Comparison of ENCODE assay signal across 27 cellular contexts in genomic region chr10:6226216-6226615, GRCh38. TPM values are rescaled to one million over a fixed set of nuclear protein-coding genes. Genes with fewer than 3 reads are reported as not detected.
DNase-seq lines count a peak whose midpoint lies in the region; ATAC-seq, FAIRE-seq and TF ChIP-seq lines count a peak whose summit lies in the region.
"Had no signal": no experiment of that assay in that cellular context is flagged by ENCODE, and none has a peak within 500 bp of the region (broad histone marks: within the 10 kb centered on the region; RNA-seq: fewer than 3 reads in every experiment).

No MANE protein-coding gene starts in this region.

- no peak overlapping the region for H2BK12ac ChIP-seq in H1 (ENCODE audit: low read depth, low read length)

- no peaks in the 10 kb centered on the region for H3K4me1 ChIP-seq in HEK293 (ENCODE audit: control insufficient read depth, insufficient read depth, low read length)
- H3K4me1 ChIP-seq in H1 (replicated peaks in 1 of 4; ENCODE audit: control insufficient read depth in 3 of 4, insufficient read depth in 4 of 4, low read length in 3 of 4) = no peaks in the 10 kb centered on the region
- no peaks in the 10 kb centered on the region for H3K4me1 ChIP-seq in small intestine (ENCODE audit: control insufficient read depth in 2 of 2, insufficient read depth in 1 of 2, low read depth in 1 of 2, low read length in 1 of 2)
- H3K4me1 ChIP-seq: gastroesophageal sphincter, spleen had no signal

- H3K4me3 ChIP-seq in HEK293 (ENCODE audit: low read depth, low read length) = no peak overlapping the region
- no peak overlapping the region for H3K4me3 ChIP-seq in H1 (ENCODE audit: extremely low read depth in 1 of 4, insufficient read depth in 2 of 4, low read depth in 3 of 4, low read length in 4 of 4)
- H3K4me3 ChIP-seq in small intestine (ENCODE audit: low read depth in 1 of 2, low read length in 2 of 2) = no peak overlapping the region
- H3K4me3 ChIP-seq: gastroesophageal sphincter, hepatocyte, spleen, tibial nerve had no signal

- H3K18ac ChIP-seq in H1 (ENCODE audit: extremely low read depth, low read length) = no peak overlapping the region

- no peaks in the 10 kb centered on the region for H3K23me2 ChIP-seq in H1 (ENCODE audit: low read depth, low read length)

- H3K4me2 ChIP-seq in H1 (ENCODE audit: insufficient read depth in 1 of 2, low read depth in 2 of 2, low read length in 2 of 2) = no peak overlapping the region
- H3K4me2 ChIP-seq: hepatocyte had no signal

- DNase-seq in activated naive CD8-positive, alpha-beta T cell treated with anti-CD3 and anti-CD28 coated beads, Interleukin-2, amount 10 ng/mL, durations not matched to agents 7 days and 5 days = no peak
- DNase-seq in activated naive CD8-positive, alpha-beta T cell treated with anti-CD3 and anti-CD28 coated beads, Interleukin-2, amount 50 U/mL, for 24 hours = no peak
- DNase-seq in H1 (ENCODE audit: low read depth in 1 of 2, low spot score in 2 of 2) (no peak), small intestine (no peak), SKM-1 treated with dmso at 0.1 percent for 144 hours (lab: John Stamatoyannopoulos, UW; ENCODE audit: unreplicated experiment) (no peak), GM10248 (ENCODE audit: extremely low spot score) (no peak)
- no peak for DNase-seq in stimulated activated effector memory CD8-positive, alpha-beta T cell treated with anti-CD3 and anti-CD28 coated beads, Interleukin-12 subunit alpha, Interleukin-12 subunit beta, amount 100 ng/mL, for 72 hours (ENCODE audit: low spot score in 2 of 2)
- DNase-seq: activated CD4-positive, alpha-beta T cell treated with anti-CD3 and anti-CD28 coated beads, Interleukin-2, amount 50 U/mL, for 1 hour; activated CD8-positive, alpha-beta memory T cell treated with anti-CD3 and anti-CD28 coated beads, Interleukin-2, amount 10 ng/mL, durations not matched to agents 7 days and 5 days; activated naive CD4-positive, alpha-beta T cell treated with anti-CD3 and anti-CD28 coated beads for 36 hours; amygdala; BE2C; HCEC 1CT; NCI-H1436; NCI-H2081; NCI-H526; right cardiac atrium; spleen; stimulated activated CD4-positive, alpha-beta T cell treated with anti-CD3 and anti-CD28 coated beads, Interleukin-2, amount 100 ng/mL, for 24 hours; SW 1271 had no signal

- H2AFZ ChIP-seq in H1 (ENCODE audit: low read length) = no peak overlapping the region
- H2AFZ ChIP-seq: hepatocyte had no signal

- TF ChIP-seq EP300 in H1 (IDR thresholded peaks at IDR 0.05; ENCODE audit: borderline replicate concordance in 1 of 2, low read depth in 2 of 2, low read length in 2 of 2) = no peak

- CTCF ChIA-PET in HEK293 (lab: Yijun Ruan, JAX) = interaction anchor here (0.6 kb wide), 1 partner anchor 89 kb away, joined by 3 read pairs; no protein-coding TSS in a partner anchor
- CTCF ChIA-PET in H1 (lab: Charles Lee; ENCODE audit: partially characterized antibody) = no interaction called here
- CTCF ChIA-PET in GM10248 (lab: Yijun Ruan, JAX) = interaction anchor here (1.4 kb wide), 1 partner anchor 24 kb away, joined by 4 read pairs; the partner anchor contains the start of gene PFKFB3

- no peak overlapping the region for H3K56ac ChIP-seq in H1 (replicated peaks; ENCODE audit: insufficient read length, low read depth, low read length)

- H3K9me3 ChIP-seq in HEK293 (ENCODE audit: control insufficient read depth, insufficient read depth, low read depth, low read length) = no peaks in the 10 kb centered on the region
- H3K9me3 ChIP-seq in H1 (ENCODE audit: insufficient read depth in 2 of 2, low read depth in 1 of 2, low read length in 1 of 2) = no peaks in the 10 kb centered on the region
- no peaks in the 10 kb centered on the region for H3K9me3 ChIP-seq in small intestine (ENCODE audit: control insufficient read depth, low read depth)
- H3K9me3 ChIP-seq: BE2C, gastroesophageal sphincter, spleen, tibial nerve had no signal

- no peak overlapping the region for H3K14ac ChIP-seq in H1 (ENCODE audit: insufficient read length)

- no peak for TF ChIP-seq RAD21 in H1 (IDR thresholded peaks at IDR 0.05 in 1 of 2, conservative IDR thresholded peaks at IDR 0.05 in 1 of 2; ENCODE audit: low read depth in 2 of 2, low read length in 2 of 2)

- no peaks in the 10 kb centered on the region; the same call in 1 of the 2 replicates for H3K79me1 ChIP-seq in H1 (ENCODE audit: low read depth, low read length)

- H3K27me3 Mint-ChIP-seq in activated naive CD8-positive, alpha-beta T cell treated with anti-CD3 and anti-CD28 coated beads, Interleukin-2, amount 10 ng/mL, durations not matched to agents 7 days and 5 days = no peaks in the 10 kb centered on the region
- H3K27me3 Mint-ChIP-seq in activated naive CD8-positive, alpha-beta T cell treated with anti-CD3 and anti-CD28 coated beads, Interleukin-2, amount 50 U/mL, for 24 hours = no peaks in the 10 kb centered on the region
- H3K27me3 Mint-ChIP-seq: activated CD8-positive, alpha-beta memory T cell treated with anti-CD3 and anti-CD28 coated beads, Interleukin-2, amount 10 ng/mL, durations not matched to agents 7 days and 5 days; memory B cell had no signal

- 94 to 100% methylated on average over 6 to 23 of the region's 23 CpGs for WGBS in H1 (ENCODE audit: extremely low coverage in 1 of 2, insufficient coverage in 1 of 2, insufficient read length in 1 of 2, insufficient replicate concordance in 2 of 2, low coverage in 1 of 2, low lambda C conversion rate in 2 of 2, missing lambda C conversion rate in 1 of 2), 2 experiments
- WGBS in small intestine, 3 donors = 93 to 98% (median 97%) methylated on average over 23 of the region's 23 CpGs

- no peak overlapping the region for H2AK5ac ChIP-seq in H1 (ENCODE audit: low read depth, low read length)

- no peaks in the 10 kb centered on the region for H3K79me2 ChIP-seq in H1 (ENCODE audit: control insufficient read depth in 1 of 2, insufficient read depth in 2 of 2, low read length in 2 of 2)
- H3K79me2 ChIP-seq: hepatocyte had no signal

- TF ChIP-seq POLR2A in H1 (IDR thresholded peaks at IDR 0.05; ENCODE audit: control extremely low read depth in 1 of 2, low read depth in 2 of 2, low read length in 2 of 2) = no peak

- H2BK20ac ChIP-seq in H1 (ENCODE audit: low read length) = no peak overlapping the region

- no peaks in the 10 kb centered on the region for H3K27me3 ChIP-seq in H1 (replicated peaks in 1 of 4; ENCODE audit: control insufficient read depth in 3 of 4, extremely low read depth in 1 of 4, insufficient read depth in 3 of 4, low read length in 3 of 4)
- H3K27me3 ChIP-seq in small intestine (ENCODE audit: control insufficient read depth in 2 of 2, insufficient read depth in 2 of 2, low read length in 2 of 2) = no peaks in the 10 kb centered on the region
- H3K27me3 ChIP-seq: BE2C, gastroesophageal sphincter, hepatocyte, spleen, tibial nerve had no signal

- no peak overlapping the region for H3K27ac ChIP-seq in HEK293 (ENCODE audit: extremely low read depth, low read depth, low read length)
- no peak overlapping the region for H3K27ac ChIP-seq in H1 (ENCODE audit: low read depth, low read length)
- H3K27ac ChIP-seq in small intestine (ENCODE audit: low read depth in 1 of 2, low read length in 1 of 2) = no peak overlapping the region
- H3K27ac ChIP-seq: gastroesophageal sphincter, hepatocyte, spleen, tibial nerve had no signal

- H3K9ac ChIP-seq in H1 (replicated peaks in 1 of 4; ENCODE audit: extremely low read depth in 1 of 4, low read depth in 3 of 4, low read length in 3 of 4) = no peak overlapping the region

- H3K36me3 ChIP-seq in HEK293 (ENCODE audit: control insufficient read depth in 2 of 2, insufficient read depth in 1 of 2, low read length in 2 of 2) (peaks cover 7 to 93% of the 10 kb centered on the region in 2 experiments; a peak in 2 of 3 replicates), H1 (ENCODE audit: control insufficient read depth in 2 of 4, insufficient read depth in 4 of 4, low read length in 3 of 4) (peaks cover 10 to 77% (median 56%) of the 10 kb centered on the region in 4 experiments; a peak in 7 of 8 replicates), small intestine (ENCODE audit: control insufficient read depth in 2 of 2, insufficient read depth in 2 of 2, low read length in 2 of 2) (peaks cover 26 to 43% of the 10 kb centered on the region in 2 donors)

- no peak overlapping the region for H3K4ac ChIP-seq in H1 (replicated peaks; ENCODE audit: insufficient read length, low read depth, low read length)

- peak overlapping the region; percentile 83; the same call in 1 of the 2 replicates for H4K8ac ChIP-seq in H1 (ENCODE audit: extremely low read depth, insufficient read depth, low read length)

- H3K9me3 Mint-ChIP-seq in activated naive CD8-positive, alpha-beta T cell treated with anti-CD3 and anti-CD28 coated beads, Interleukin-2, amount 10 ng/mL, durations not matched to agents 7 days and 5 days = no peaks in the 10 kb centered on the region
- H3K9me3 Mint-ChIP-seq in activated naive CD8-positive, alpha-beta T cell treated with anti-CD3 and anti-CD28 coated beads, Interleukin-2, amount 50 U/mL, for 24 hours = no peaks in the 10 kb centered on the region
- H3K9me3 Mint-ChIP-seq in stimulated activated effector memory CD8-positive, alpha-beta T cell treated with anti-CD3 and anti-CD28 coated beads, Interleukin-12 subunit alpha, Interleukin-12 subunit beta, amount 100 ng/mL, for 72 hours = no peaks in the 10 kb centered on the region
- H3K9me3 Mint-ChIP-seq: activated naive CD4-positive, alpha-beta T cell treated with anti-CD3 and anti-CD28 coated beads for 36 hours; activated T-helper 1 cell treated with anti-CD3 and anti-CD28 coated beads, Interleukin-12 subunit alpha, Interleukin-12 subunit beta, Interleukin-2, Interleukin-4 antibody, amounts not matched to agents 30 ng/mL and 10 ng/mL and 1 ng/mL, durations not matched to agents 14 hours and 24 hours and 36 hours; memory B cell had no signal

- FAIRE-seq in H1 (lab: Jason Lieb, UNC) (no peak), small intestine (lab: Jason Lieb, UNC) (no peak)

- no peak overlapping the region for H3K4me3 Mint-ChIP-seq in activated naive CD8-positive, alpha-beta T cell treated with anti-CD3 and anti-CD28 coated beads, Interleukin-2, amount 10 ng/mL, durations not matched to agents 7 days and 5 days
- no peak overlapping the region for H3K4me3 Mint-ChIP-seq in activated naive CD8-positive, alpha-beta T cell treated with anti-CD3 and anti-CD28 coated beads, Interleukin-2, amount 50 U/mL, for 24 hours
- no peak overlapping the region for H3K4me3 Mint-ChIP-seq in stimulated activated effector memory CD8-positive, alpha-beta T cell treated with anti-CD3 and anti-CD28 coated beads, Interleukin-12 subunit alpha, Interleukin-12 subunit beta, amount 100 ng/mL, for 72 hours
- H3K4me3 Mint-ChIP-seq: activated CD8-positive, alpha-beta memory T cell treated with anti-CD3 and anti-CD28 coated beads, Interleukin-2, amount 10 ng/mL, durations not matched to agents 7 days and 5 days; activated naive CD4-positive, alpha-beta T cell treated with anti-CD3 and anti-CD28 coated beads for 36 hours; activated T-helper 1 cell treated with anti-CD3 and anti-CD28 coated beads, Interleukin-12 subunit alpha, Interleukin-12 subunit beta, Interleukin-2, Interleukin-4 antibody, amounts not matched to agents 30 ng/mL and 10 ng/mL and 1 ng/mL, durations not matched to agents 14 hours and 24 hours and 36 hours; memory B cell had no signal

- no peak for TF ChIP-seq CTCF in HEK293 (tag by site-specific recombination; IDR thresholded peaks at IDR 0.05)
- TF ChIP-seq CTCF in H1 (IDR thresholded peaks at IDR 0.05; ENCODE audit: control extremely low read depth in 1 of 3, insufficient read depth in 1 of 3, low read depth in 1 of 3, low read length in 3 of 3) = no peak
- no peak for TF ChIP-seq CTCF in GM10248 (IDR thresholded peaks at IDR 0.05; ENCODE audit: control extremely low read depth, extremely low read depth, low read depth, missing control alignments)

- no peak overlapping the region for H3K23ac ChIP-seq in H1 (ENCODE audit: insufficient read length)

- H3K27ac Mint-ChIP-seq in activated naive CD8-positive, alpha-beta T cell treated with anti-CD3 and anti-CD28 coated beads, Interleukin-2, amount 10 ng/mL, durations not matched to agents 7 days and 5 days = peak overlapping the region; percentile 12
- no peak overlapping the region for H3K27ac Mint-ChIP-seq in activated naive CD8-positive, alpha-beta T cell treated with anti-CD3 and anti-CD28 coated beads, Interleukin-2, amount 50 U/mL, for 24 hours
- H3K27ac Mint-ChIP-seq in stimulated activated effector memory CD8-positive, alpha-beta T cell treated with anti-CD3 and anti-CD28 coated beads, Interleukin-12 subunit alpha, Interleukin-12 subunit beta, amount 100 ng/mL, for 72 hours = peak overlapping the region; percentile 72
- H3K27ac Mint-ChIP-seq: activated CD8-positive, alpha-beta memory T cell treated with anti-CD3 and anti-CD28 coated beads, Interleukin-2, amount 10 ng/mL, durations not matched to agents 7 days and 5 days; activated naive CD4-positive, alpha-beta T cell treated with anti-CD3 and anti-CD28 coated beads for 36 hours; activated T-helper 1 cell treated with anti-CD3 and anti-CD28 coated beads, Interleukin-12 subunit alpha, Interleukin-12 subunit beta, Interleukin-2, Interleukin-4 antibody, amounts not matched to agents 30 ng/mL and 10 ng/mL and 1 ng/mL, durations not matched to agents 14 hours and 24 hours and 36 hours; memory B cell had no signal

- H4K91ac ChIP-seq in H1 (replicated peaks; ENCODE audit: insufficient read length, low read length) = no peak overlapping the region

- H3K4me1 Mint-ChIP-seq in activated naive CD8-positive, alpha-beta T cell treated with anti-CD3 and anti-CD28 coated beads, Interleukin-2, amount 10 ng/mL, durations not matched to agents 7 days and 5 days = peaks cover 10% of the 10 kb centered on the region
- peaks cover 1% of the 10 kb centered on the region for H3K4me1 Mint-ChIP-seq in activated naive CD8-positive, alpha-beta T cell treated with anti-CD3 and anti-CD28 coated beads, Interleukin-2, amount 50 U/mL, for 24 hours
- H3K4me1 Mint-ChIP-seq in stimulated activated effector memory CD8-positive, alpha-beta T cell treated with anti-CD3 and anti-CD28 coated beads, Interleukin-12 subunit alpha, Interleukin-12 subunit beta, amount 100 ng/mL, for 72 hours = peaks cover 17% of the 10 kb centered on the region

- peaks cover under 1 to 10% of the 10 kb centered on the region in 2 experiments for H4K20me1 ChIP-seq in H1 (replicated peaks in 1 of 2; ENCODE audit: control insufficient read depth in 1 of 2, insufficient read depth in 2 of 2, low read length in 2 of 2)

- no peak overlapping the region for H2BK5ac ChIP-seq in H1 (ENCODE audit: low read depth, low read length)

- POLR2A ChIA-PET in activated naive CD8-positive, alpha-beta T cell treated with anti-CD3 and anti-CD28 coated beads, Interleukin-2, amount 10 ng/mL, durations not matched to agents 7 days and 5 days (lab: Charles Lee) = no interaction called here
- POLR2A ChIA-PET in HEK293 (lab: Yijun Ruan, JAX) = no interaction called here
- POLR2A ChIA-PET in H1 (lab: Charles Lee; ENCODE audit: partially characterized antibody) = no interaction called here
- POLR2A ChIA-PET in GM10248 (lab: Yijun Ruan, JAX) = no interaction called here

- ATAC-seq in activated naive CD8-positive, alpha-beta T cell treated with anti-CD3 and anti-CD28 coated beads, Interleukin-2, amount 10 ng/mL, durations not matched to agents 7 days and 5 days (ENCODE audit: low read depth) = no peak
- ATAC-seq in activated naive CD8-positive, alpha-beta T cell treated with anti-CD3 and anti-CD28 coated beads, Interleukin-2, amount 50 U/mL, for 24 hours = no peak
- ATAC-seq in stimulated activated effector memory CD8-positive, alpha-beta T cell treated with anti-CD3 and anti-CD28 coated beads, Interleukin-12 subunit alpha, Interleukin-12 subunit beta, amount 100 ng/mL, for 72 hours = no peak
- ATAC-seq: activated CD8-positive, alpha-beta memory T cell treated with anti-CD3 and anti-CD28 coated beads, Interleukin-2, amount 10 ng/mL, durations not matched to agents 7 days and 5 days; gastroesophageal sphincter; right cardiac atrium; Right ventricle myocardium inferior had no signal

- no peak overlapping the region for H4K5ac ChIP-seq in H1 (ENCODE audit: insufficient read length, low read depth, low read length)

- H2BK120ac ChIP-seq in H1 (replicated peaks; ENCODE audit: low read depth, low read length) = no peak overlapping the region

- peaks cover 32% of the 10 kb centered on the region for H3K36me3 Mint-ChIP-seq in activated naive CD8-positive, alpha-beta T cell treated with anti-CD3 and anti-CD28 coated beads, Interleukin-2, amount 10 ng/mL, durations not matched to agents 7 days and 5 days
- H3K36me3 Mint-ChIP-seq in activated naive CD8-positive, alpha-beta T cell treated with anti-CD3 and anti-CD28 coated beads, Interleukin-2, amount 50 U/mL, for 24 hours (ENCODE audit: low read depth) = peaks cover 52% of the 10 kb centered on the region
- H3K36me3 Mint-ChIP-seq in stimulated activated effector memory CD8-positive, alpha-beta T cell treated with anti-CD3 and anti-CD28 coated beads, Interleukin-12 subunit alpha, Interleukin-12 subunit beta, amount 100 ng/mL, for 72 hours = peaks cover 100% of the 10 kb centered on the region

- no peak overlapping the region for H2BK15ac ChIP-seq in H1 (ENCODE audit: low read length)

RNA-seq across cellular contexts. Expression of gene PFKFB3, which starts 23.5 kb away (rescaled TPM):
- 10 to 100 TPM; 75.1 to 77.2 TPM for total RNA-seq in activated naive CD8-positive, alpha-beta T cell treated with anti-CD3 and anti-CD28 coated beads, Interleukin-2, amount 10 ng/mL, durations not matched to agents 7 days and 5 days
- 27.3 and 32.0 TPM in 2 replicates for total RNA-seq in H1 (2021; fragmentation: NEBNext Ultra II Directional; extraction: Animal tissue kit (Norgen Biotek cat#: 25700))
- polyA plus RNA-seq in H1 (2011; rRNA removed) (15.6 and 27.5 TPM in 2 replicates), small intestine (10 to 100 TPM; 10.1 to 28.4 (median 17.0) TPM)
- 16.8 TPM for polyA plus RNA-seq in H1 (2011; cell fraction: cytosol; rRNA removed)
- polyA plus RNA-seq in H1 (2011; cell fraction: nucleus; rRNA removed) = 47.6 TPM
- polyA plus RNA-seq in H1 (2012, experiment 1 of 2) = 18.4 to 25.7 TPM (median 22.3 TPM) in 4 replicates
- 11.8 TPM for polyA plus RNA-seq in H1 (2012, experiment 2 of 2)
- 11.7 TPM for polyA plus RNA-seq in H1 (2013, experiment 1 of 2)
- polyA plus RNA-seq in H1 (2013, experiment 2 of 2) = 11.3 TPM
- 28.8 and 34.1 TPM in 2 replicates for polyA minus RNA-seq in H1 (2011; rRNA and poly(A)+ RNA removed)
- polyA minus RNA-seq in H1 (2011; cell fraction: cytosol; rRNA and poly(A)+ RNA removed) = 15.3 TPM
- polyA minus RNA-seq in H1 (2011; cell fraction: nucleus; rRNA and poly(A)+ RNA removed) = 55.3 TPM
